1 cellular context compared by ENCODE assay signal in genomic region chr12:110502449-110502738, GRCh38.
TF ChIP-seq lines count a peak whose summit lies in the region.

No MANE protein-coding gene starts in this region.

TF ChIP-seq in A549, 52 proteins besides CTCF, POLR2A, EP300 and RAD21:
- TF ChIP-seq KDM5A (IDR thresholded peaks at IDR 0.05) (no peak), FOSL2 (IDR thresholded peaks at IDR 0.05) (no peak), FOSL2 (CRISPR knock-in tag; IDR thresholded peaks at IDR 0.05) (no peak), HMGXB4 (CRISPR knock-in tag; IDR thresholded peaks at IDR 0.05; ENCODE audit: borderline replicate concordance) (0 out of 2 replicates have a peak, but pooled peaks have one; percentile 3), CEBPB (IDR thresholded peaks at IDR 0.05) (peak in 1 of 2 experiments; percentile 83; a peak in 1 of 4 replicates), HDAC2 (IDR thresholded peaks at IDR 0.05) (no peak), EHMT2 (IDR thresholded peaks at IDR 0.05; ENCODE audit: low read depth) (no peak)
